Comparison of ENCODE assay signal across 16 cellular contexts in the genomic region with DNA sequence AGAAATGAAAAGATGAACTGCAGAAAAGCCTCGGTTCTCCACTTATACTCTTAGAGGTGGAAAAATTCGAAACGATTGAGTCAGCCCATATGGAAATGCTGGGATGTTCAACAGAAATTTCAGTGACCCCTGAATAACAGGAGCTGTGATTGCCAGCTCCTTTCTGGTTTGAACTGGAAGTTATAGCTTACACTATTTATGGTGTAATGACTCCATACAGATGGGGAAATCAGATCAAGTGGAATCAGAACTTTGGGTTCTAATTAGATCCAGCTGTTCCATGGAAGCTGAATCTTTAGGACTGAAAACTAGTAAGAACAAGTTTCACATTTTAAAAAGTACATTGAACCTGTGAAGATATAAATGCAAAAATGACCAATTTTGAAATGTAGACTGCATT.
DNase-seq lines count a peak whose midpoint lies in the region; ATAC-seq and TF ChIP-seq lines count a peak whose summit lies in the region.
"Had no signal": no experiment of that assay in that cellular context is flagged by ENCODE, and none has a peak within 500 bp of the region (broad histone marks: within the 10 kb centered on the region; RNA-seq: fewer than 3 reads in every experiment).

No MANE protein-coding gene starts in this region.

- CTCF ChIA-PET in BJ (lab: Yijun Ruan, JAX) (interaction anchor here (1.9 kb wide), 1 partner anchor 9 kb away, joined by 5 read pairs; no protein-coding TSS in a partner anchor), IMR-90 (lab: Yijun Ruan, JAX) (no interaction called here)

- no peaks in the 10 kb centered on the region for H3K36me3 Mint-ChIP-seq in osteocyte (ENCODE audit: unreplicated experiment)

- H3K4me1 ChIP-seq in IMR-90 (ENCODE audit: control insufficient read depth, insufficient read depth, low read length), result no peaks in the 10 kb centered on the region; the same call in 1 of the 2 replicates
- no peaks in the 10 kb centered on the region for H3K4me1 ChIP-seq in aorta (ENCODE audit: control insufficient read depth in 1 of 2, insufficient read depth in 2 of 2, low read length in 2 of 2)
- H3K4me1 ChIP-seq: SJCRH30 had no signal

- H3K9me1 ChIP-seq in IMR-90 (ENCODE audit: insufficient read depth, low read length), result no peaks in the 10 kb centered on the region

- H3K14ac ChIP-seq in IMR-90 (replicated peaks; ENCODE audit: low read depth, low read length), result no peak overlapping the region

- no peak overlapping the region for H2AK5ac ChIP-seq in IMR-90 (ENCODE audit: low read depth, low read length)

- TF ChIP-seq RAD21 in IMR-90 (IDR thresholded peaks at IDR 0.05; ENCODE audit: low read length), result no peak

- no peak overlapping the region for H2AK9ac ChIP-seq in IMR-90 (replicated peaks; ENCODE audit: low read depth, low read length, poor library complexity)

- H3K27ac ChIP-seq in IMR-90 (ENCODE audit: insufficient read depth, low read length) (no peak overlapping the region), aorta (ENCODE audit: low read depth in 1 of 2, low read length in 2 of 2) (no peak overlapping the region)
- H3K27ac ChIP-seq: C4-2B, RWPE1, SJCRH30 had no signal

- H3K79me1 ChIP-seq in IMR-90 (ENCODE audit: low read depth in 1 of 2, low read length in 2 of 2), result no peaks in the 10 kb centered on the region

- ATAC-seq in IMR-90 (ENCODE audit: low read depth) (no peak), GM21723 (IDR thresholded peaks at IDR 0.05; ENCODE audit: unreplicated experiment) (no peak), aorta (ENCODE audit: low FRiP score) (no peak)
- ATAC-seq: GM12878 had no signal

- no CpG with 5 or more reads among the region's 3 CpGs for WGBS in IMR-90 (ENCODE audit: extremely low coverage in 2 of 2, insufficient read length in 1 of 2), 2 experiments
- WGBS in aorta, 2 donors, result 69 to 71% methylated on average over 3 of the region's 3 CpGs

- no peak overlapping the region for H3K4me3 ChIP-seq in BJ (ENCODE audit: low read depth, low read length)
- H3K4me3 ChIP-seq in IMR-90 (ENCODE audit: insufficient read depth, low read depth, low read length), result no peak overlapping the region
- H3K4me3 ChIP-seq in aorta (ENCODE audit: low read length in 2 of 2), result no peak overlapping the region
- H3K4me3 ChIP-seq: GM12878, SJCRH30 had no signal

- dilution Hi-C loops in IMR-90 (cut with HindIII; ENCODE audit: low sequenced_read_pairs, unreplicated experiment), result no loop called here

- no TSS peak for BruUV-seq in IMR-90 (replicated peaks; lab: Mats Ljungman, UMichigan)

- H3K23ac ChIP-seq in IMR-90 (ENCODE audit: low read depth, low read length), result no peak overlapping the region

- H3K18ac ChIP-seq in IMR-90 (ENCODE audit: low read depth, low read length), result no peak overlapping the region

- H2BK5ac ChIP-seq in IMR-90 (ENCODE audit: low read depth, low read length, poor library complexity, severe bottlenecking), result no peak overlapping the region

- DNase-seq in BJ (ENCODE audit: low read depth), result peak; percentile 43
- peak; percentile 48 for DNase-seq in IMR-90
- peak; percentile 80 for DNase-seq in dedifferentiated amniotic fluid mesenchymal stem cell (ENCODE audit: extremely low spot score)
- no peak for DNase-seq in osteocyte (ENCODE audit: extremely low spot score, unreplicated experiment)
- no peak for DNase-seq in NCI-H146 (lab: John Stamatoyannopoulos, UW)
- no peak for DNase-seq in activated T-cell treated with anti-CD3 and anti-CD28 coated beads, Interleukin-2, amount 50 U/mL, for 48 hours
- no peak for DNase-seq in aorta
- DNase-seq: GOT3, NCI-H1417 treated with DMSO at 0.1 percent for 48 hours, NCI-H2029 treated with DMSO at 0.1 percent for 48 hours, NCI-H2227 treated with DMSO at 0.1 percent for 48 hours, SJCRH30 had no signal

- H2BK15ac ChIP-seq in IMR-90 (ENCODE audit: low read depth, low read length), result no peak overlapping the region

- H4K5ac ChIP-seq in IMR-90 (ENCODE audit: low read depth, low read length), result no peak overlapping the region

- H2AFZ ChIP-seq in IMR-90 (replicated peaks; ENCODE audit: low read length, poor library complexity), result no peak overlapping the region

- H4K91ac ChIP-seq in IMR-90 (ENCODE audit: insufficient read depth, low read depth, low read length), result no peak overlapping the region

- no peak for TF ChIP-seq CTCF in BJ (IDR thresholded peaks at IDR 0.05; ENCODE audit: insufficient read depth, low read depth, low read length)
- no peak for TF ChIP-seq CTCF in IMR-90 (conservative IDR thresholded peaks at IDR 0.05; ENCODE audit: low read depth, low read length)
- TF ChIP-seq CTCF in osteocyte (IDR thresholded peaks at IDR 0.05), result no peak

- no peak overlapping the region for H4K8ac ChIP-seq in IMR-90 (ENCODE audit: low read depth in 2 of 2, low read length in 2 of 2)

- H3K9ac ChIP-seq in IMR-90 (ENCODE audit: low read depth, low read length), result no peak overlapping the region

- POLR2A ChIA-PET in BJ (lab: Charles Lee), result no interaction called here
- POLR2A ChIA-PET in IMR-90 (lab: Charles Lee; ENCODE audit: unreplicated experiment), result no interaction called here

- no peak overlapping the region for H3K4ac ChIP-seq in IMR-90 (ENCODE audit: low read depth, low read length)

- peaks cover 10% of the 10 kb centered on the region for H3K4me1 Mint-ChIP-seq in osteocyte (ENCODE audit: unreplicated experiment)

- H3K27me3 ChIP-seq in BJ (ENCODE audit: control insufficient read depth, insufficient read depth, low read length), result no peaks in the 10 kb centered on the region
- no peaks in the 10 kb centered on the region for H3K27me3 ChIP-seq in IMR-90 (ENCODE audit: control insufficient read depth, insufficient read depth, low read length)
- H3K27me3 ChIP-seq in aorta (ENCODE audit: control insufficient read depth in 1 of 2, insufficient read depth in 2 of 2, low read length in 1 of 2), result no peaks in the 10 kb centered on the region
- H3K27me3 ChIP-seq: SJCRH30 had no signal

- no peaks in the 10 kb centered on the region for H4K20me1 ChIP-seq in IMR-90 (ENCODE audit: insufficient read depth, low read length)

- peak overlapping the region; percentile 27 for H3K27ac Mint-ChIP-seq in osteocyte (ENCODE audit: unreplicated experiment)

- intact Hi-C loops in IMR-90 (cut with micrococcal nuclease), result no loop called here
- intact Hi-C loops in aorta (cut with DNase I), result no loop called here

- H3K27me3 Mint-ChIP-seq in osteocyte (ENCODE audit: unreplicated experiment), result no peaks in the 10 kb centered on the region

- no peak overlapping the region for H3K4me3 Mint-ChIP-seq in osteocyte (ENCODE audit: unreplicated experiment)

- H3K56ac ChIP-seq in IMR-90 (ENCODE audit: extremely low read depth, insufficient read depth, low read length), result no peak overlapping the region

- in situ Hi-C loops in IMR-90 (cut with MboI; ENCODE audit: low sequenced_read_pairs), result no loop called here

- H3K9me3 Mint-ChIP-seq in osteocyte (ENCODE audit: unreplicated experiment), result no peaks in the 10 kb centered on the region

- H3K9me3 ChIP-seq in IMR-90 (ENCODE audit: control insufficient read depth, insufficient read depth, low read length) (no peaks in the 10 kb centered on the region), aorta (ENCODE audit: control insufficient read depth, low read length) (no peaks in the 10 kb centered on the region)
- H3K9me3 ChIP-seq: SJCRH30 had no signal

- H2BK20ac ChIP-seq in IMR-90 (ENCODE audit: low read depth, low read length), result no peak overlapping the region

- no peak for TF ChIP-seq POLR2A in IMR-90 (IDR thresholded peaks at IDR 0.05; ENCODE audit: low read depth, low read length)

- H3K36me3 ChIP-seq in BJ (ENCODE audit: control insufficient read depth, insufficient read depth, low read length) (no peaks in the 10 kb centered on the region), IMR-90 (ENCODE audit: control insufficient read depth, insufficient read depth, low read length) (no peaks in the 10 kb centered on the region), aorta (ENCODE audit: control insufficient read depth in 1 of 2, insufficient read depth in 2 of 2, low read length in 1 of 2) (no peaks in the 10 kb centered on the region)
- H3K36me3 ChIP-seq: SJCRH30 had no signal

- H2BK120ac ChIP-seq in IMR-90 (ENCODE audit: low read depth, low read length), result no peak overlapping the region

- H3K4me2 ChIP-seq in IMR-90 (ENCODE audit: low read depth, low read length), result no peak overlapping the region

TF ChIP-seq in IMR-90, 13 proteins besides CTCF, POLR2A, EP300 and RAD21:
- no peak for TF ChIP-seq CHD1 (IDR thresholded peaks at IDR 0.05; ENCODE audit: low read depth, low read length)
- no peak for TF ChIP-seq RFX5 (IDR thresholded peaks at IDR 0.05; ENCODE audit: low read depth, low read length)
- TF ChIP-seq, protein P1, sequence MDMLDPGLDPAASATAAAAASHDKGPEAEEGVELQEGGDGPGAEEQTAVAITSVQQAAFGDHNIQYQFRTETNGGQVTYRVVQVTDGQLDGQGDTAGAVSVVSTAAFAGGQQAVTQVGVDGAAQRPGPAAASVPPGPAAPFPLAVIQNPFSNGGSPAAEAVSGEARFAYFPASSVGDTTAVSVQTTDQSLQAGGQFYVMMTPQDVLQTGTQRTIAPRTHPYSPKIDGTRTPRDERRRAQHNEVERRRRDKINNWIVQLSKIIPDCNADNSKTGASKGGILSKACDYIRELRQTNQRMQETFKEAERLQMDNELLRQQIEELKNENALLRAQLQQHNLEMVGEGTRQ (IDR thresholded peaks at IDR 0.05; ENCODE audit: low read depth, low read length), result no peak
- TF ChIP-seq MAZ (IDR thresholded peaks at IDR 0.05; ENCODE audit: borderline replicate concordance, low read depth, low read length), result no peak
- TF ChIP-seq BHLHE40 (IDR thresholded peaks at IDR 0.05; ENCODE audit: low read depth, low read length), result no peak
- TF ChIP-seq NFE2L2 (IDR thresholded peaks at IDR 0.05; ENCODE audit: low read depth, low read length), result no peak
- no peak for TF ChIP-seq SMC3 (IDR thresholded peaks at IDR 0.05; ENCODE audit: low read depth, low read length)
- TF ChIP-seq RCOR1 (IDR thresholded peaks at IDR 0.05; ENCODE audit: insufficient replicate concordance, low read length), result no peak
- no peak for TF ChIP-seq MAFK (IDR thresholded peaks at IDR 0.05; ENCODE audit: low read depth, low read length)
- TF ChIP-seq, protein P2, sequence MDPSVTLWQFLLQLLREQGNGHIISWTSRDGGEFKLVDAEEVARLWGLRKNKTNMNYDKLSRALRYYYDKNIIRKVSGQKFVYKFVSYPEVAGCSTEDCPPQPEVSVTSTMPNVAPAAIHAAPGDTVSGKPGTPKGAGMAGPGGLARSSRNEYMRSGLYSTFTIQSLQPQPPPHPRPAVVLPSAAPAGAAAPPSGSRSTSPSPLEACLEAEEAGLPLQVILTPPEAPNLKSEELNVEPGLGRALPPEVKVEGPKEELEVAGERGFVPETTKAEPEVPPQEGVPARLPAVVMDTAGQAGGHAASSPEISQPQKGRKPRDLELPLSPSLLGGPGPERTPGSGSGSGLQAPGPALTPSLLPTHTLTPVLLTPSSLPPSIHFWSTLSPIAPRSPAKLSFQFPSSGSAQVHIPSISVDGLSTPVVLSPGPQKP (IDR thresholded peaks at IDR 0.05; ENCODE audit: borderline replicate concordance, low read depth, low read length), result no peak
- TF ChIP-seq FOS (IDR thresholded peaks at IDR 0.05; ENCODE audit: low read depth, low read length), result no peak

Comparison
In these comparisons a context has a peak if more than half of its experiments do, and no peak if none do; other contexts are left out.
1. DNase-seq: peak in BJ (single experiment), IMR-90 (single experiment) and dedifferentiated amniotic fluid mesenchymal stem cell (single experiment); none in osteocyte (single experiment), NCI-H146 (single experiment), activated T-cell treated with anti-CD3 and anti-CD28 coated beads, Interleukin-2, amount 50 U/mL, for 48 hours (0 of 2) and aorta (0 of 2).